ENCODE assay signal across 32 cellular contexts in the genomic region with DNA sequence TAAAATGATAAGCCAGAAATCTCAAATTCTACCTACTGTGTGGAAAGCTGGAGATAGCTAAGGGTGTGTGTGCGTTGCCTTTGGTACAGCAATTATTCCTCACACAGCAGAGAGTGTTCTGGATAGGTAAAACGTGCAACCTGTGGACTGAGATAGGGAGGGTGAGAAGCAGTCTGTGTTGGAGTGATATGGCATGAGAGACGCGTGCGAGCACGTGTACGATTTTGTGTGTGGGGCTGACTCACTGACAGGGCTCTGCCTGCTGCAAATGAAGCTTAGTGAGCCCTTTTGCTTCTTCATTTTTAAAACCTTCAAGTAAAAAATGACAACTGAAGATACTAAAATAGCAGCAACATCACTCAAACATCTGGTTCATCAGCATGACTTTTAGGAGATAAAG. TPM values are rescaled to one million over a fixed set of nuclear protein-coding genes. Genes with fewer than 3 reads are reported as not detected.
"Had no signal": no experiment of that assay in that cellular context is flagged by ENCODE, and none has a peak within 500 bp of the region (broad histone marks: within the 10 kb centered on the region; RNA-seq: fewer than 3 reads in every experiment).

No MANE protein-coding gene starts in this region.

- H3K27ac ChIP-seq: heart left ventricle, left lung, neutrophil, suprapubic skin, tibial artery had no signal

- H3K4me1 Mint-ChIP-seq: activated CD4-positive, alpha-beta memory T cell treated with anti-CD3 and anti-CD28 coated beads, Interleukin-2, amount 10 ng/mL, durations not matched to agents 7 days and 5 days; activated CD4-positive, alpha-beta T cell treated with anti-CD3 and anti-CD28 coated beads, Interleukin-2, amount 10 ng/mL, durations not matched to agents 7 days and 5 days had no signal

- H3K36me3 ChIP-seq: heart left ventricle, left lung, neutrophil, suprapubic skin, tibial artery had no signal

- H3K9me3 Mint-ChIP-seq: activated CD4-positive, alpha-beta memory T cell treated with anti-CD3 and anti-CD28 coated beads, Interleukin-2, amount 10 ng/mL, durations not matched to agents 7 days and 5 days; activated CD4-positive, alpha-beta T cell treated with anti-CD3 and anti-CD28 coated beads, Interleukin-2, amount 10 ng/mL, durations not matched to agents 7 days and 5 days; activated T-cell treated with anti-CD3 and anti-CD28 coated beads, Interleukin-2, amount 50 U/mL, for 24 hours; naive B cell; stimulated activated naive B cell treated with anti-CD40 and anti-IgM and Interleukin-4, amounts not matched to agents 10 μg/mL and 1 μg/mL and 100 μg/mL, for 72 hours had no signal

- H3K4me3 ChIP-seq: heart left ventricle, left lung, lung, smooth muscle cell, suprapubic skin, tibial artery had no signal

- ATAC-seq: effector memory CD8-positive, alpha-beta T cell; left lung; stimulated activated naive B cell treated with anti-CD40 and anti-IgM and Interleukin-4, amounts not matched to agents 10 μg/mL and 1 μg/mL and 100 μg/mL, for 72 hours had no signal

- H3K4me1 ChIP-seq: left lung, suprapubic skin, tibial artery had no signal

- H3K36me3 Mint-ChIP-seq: naive B cell; stimulated activated naive B cell treated with anti-CD40 and anti-IgM and Interleukin-4, amounts not matched to agents 10 μg/mL and 1 μg/mL and 100 μg/mL, for 72 hours had no signal

- H3K27me3 ChIP-seq: heart left ventricle, left lung, neutrophil, suprapubic skin, tibial artery had no signal

- H3K27ac Mint-ChIP-seq: activated CD4-positive, alpha-beta memory T cell treated with anti-CD3 and anti-CD28 coated beads, Interleukin-2, amount 10 ng/mL, durations not matched to agents 7 days and 5 days; activated CD4-positive, alpha-beta T cell treated with anti-CD3 and anti-CD28 coated beads, Interleukin-2, amount 10 ng/mL, durations not matched to agents 7 days and 5 days; activated T-cell treated with anti-CD3 and anti-CD28 coated beads, Interleukin-2, amount 50 U/mL, for 24 hours; effector memory CD8-positive, alpha-beta T cell; naive B cell; nephron progenitor cell; progenitor cell of endocrine pancreas; stimulated activated naive B cell treated with anti-CD40 and anti-IgM and Interleukin-4, amounts not matched to agents 10 μg/mL and 1 μg/mL and 100 μg/mL, for 72 hours had no signal

- H3K4me3 Mint-ChIP-seq: activated CD4-positive, alpha-beta memory T cell treated with anti-CD3 and anti-CD28 coated beads, Interleukin-2, amount 10 ng/mL, durations not matched to agents 7 days and 5 days; activated CD4-positive, alpha-beta T cell treated with anti-CD3 and anti-CD28 coated beads, Interleukin-2, amount 10 ng/mL, durations not matched to agents 7 days and 5 days; activated T-cell treated with anti-CD3 and anti-CD28 coated beads, Interleukin-2, amount 50 U/mL, for 24 hours; effector memory CD8-positive, alpha-beta T cell; naive B cell; nephron progenitor cell; stimulated activated naive B cell treated with anti-CD40 and anti-IgM and Interleukin-4, amounts not matched to agents 10 μg/mL and 1 μg/mL and 100 μg/mL, for 72 hours had no signal

- H3K9me3 ChIP-seq: left lung, neutrophil, suprapubic skin, tibial artery had no signal

- H3K27me3 Mint-ChIP-seq: activated CD4-positive, alpha-beta memory T cell treated with anti-CD3 and anti-CD28 coated beads, Interleukin-2, amount 10 ng/mL, durations not matched to agents 7 days and 5 days; activated CD4-positive, alpha-beta T cell treated with anti-CD3 and anti-CD28 coated beads, Interleukin-2, amount 10 ng/mL, durations not matched to agents 7 days and 5 days; activated T-cell treated with anti-CD3 and anti-CD28 coated beads, Interleukin-2, amount 50 U/mL, for 24 hours; effector memory CD8-positive, alpha-beta T cell; progenitor cell of endocrine pancreas; stimulated activated naive B cell treated with anti-CD40 and anti-IgM and Interleukin-4, amounts not matched to agents 10 μg/mL and 1 μg/mL and 100 μg/mL, for 72 hours had no signal

- H3K4me2 ChIP-seq: smooth muscle cell had no signal

- DNase-seq: activated CD4-positive, alpha-beta memory T cell treated with anti-CD3 and anti-CD28 coated beads, Interleukin-2, amount 10 ng/mL, durations not matched to agents 7 days and 5 days; activated CD4-positive, alpha-beta T cell treated with anti-CD3 and anti-CD28 coated beads for 1 hour; activated CD4-positive, alpha-beta T cell treated with anti-CD3 and anti-CD28 coated beads, Interleukin-2, amount 10 ng/mL, durations not matched to agents 7 days and 5 days; activated CD8-positive, alpha-beta memory T cell treated with anti-CD3 and anti-CD28 coated beads, Interleukin-2, amount 50 U/mL, for 48 hours; activated gamma-delta T cell; activated naive CD4-positive, alpha-beta T cell treated with anti-CD3 and anti-CD28 coated beads, Interleukin-2, amount 50 U/mL, for 16 hours; activated T-cell treated with anti-CD3 and anti-CD28 coated beads, Interleukin-2, amount 50 U/mL, for 24 hours; amniotic stem cell; cortex of kidney; effector memory CD8-positive, alpha-beta T cell; heart left ventricle; kidney glomerular epithelial cell; left lung; naive B cell; nephron progenitor cell; retina; stimulated activated CD4-positive, alpha-beta T cell treated with anti-CD3 and anti-CD28 coated beads, Interleukin-1b, Interleukin-23, amount 100 ng/mL, for 48 hours; stimulated activated naive B cell treated with anti-CD40 and anti-IgM and Interleukin-4, amounts not matched to agents 10 μg/mL and 1 μg/mL and 100 μg/mL, for 72 hours; T-helper 2 cell; tibial artery had no signal

RNA-seq across cellular contexts. Expression of a gene that starts 35.7 kb away (rescaled TPM):
- total RNA-seq: activated CD4-positive, alpha-beta memory T cell treated with anti-CD3 and anti-CD28 coated beads, Interleukin-2, amount 10 ng/mL, durations not matched to agents 7 days and 5 days; activated CD4-positive, alpha-beta T cell treated with anti-CD3 and anti-CD28 coated beads, Interleukin-2, amount 10 ng/mL, durations not matched to agents 7 days and 5 days; chondrocyte; fibroblast of lung; fibroblast of villous mesenchyme; heart left ventricle; left lung; mesenteric fat pad; osteocyte; progenitor cell of endocrine pancreas; smooth muscle cell; ureter had no signal
- polyA plus RNA-seq: esophagus, fibroblast of lung, heart left ventricle, lung, smooth muscle cell had no signal
